35 cellular contexts compared by ENCODE assay signal in the genomic region with DNA sequence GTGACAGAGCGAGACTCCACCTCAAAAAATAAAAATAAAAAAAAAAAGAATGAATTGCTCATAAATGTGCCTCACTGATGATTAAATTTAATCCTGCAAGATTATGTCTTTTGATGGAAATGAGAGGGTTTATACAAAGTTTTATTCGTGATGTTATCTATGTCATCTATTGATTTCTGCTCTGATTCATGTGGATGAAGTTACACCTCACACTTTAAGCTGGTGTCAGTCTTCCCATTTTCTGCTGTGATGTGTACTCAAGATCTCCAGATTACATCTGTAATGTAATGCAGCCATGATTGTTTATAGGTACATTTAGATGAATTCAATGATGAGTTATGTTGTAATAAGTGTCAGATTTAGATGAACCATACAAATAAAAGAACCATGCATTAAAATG. TPM values are rescaled to one million over a fixed set of nuclear protein-coding genes. Genes with fewer than 3 reads are reported as not detected.
"Had no signal": no experiment of that assay in that cellular context is flagged by ENCODE, and none has a peak within 500 bp of the region (broad histone marks: within the 10 kb centered on the region; RNA-seq: fewer than 3 reads in every experiment).

No MANE protein-coding gene starts in this region.

- H3K36me3 ChIP-seq: adrenal gland, ascending aorta, brain microvascular endothelial cell, breast epithelium, cardiac muscle cell, colonic mucosa had no signal

- H3K27me3 ChIP-seq: adrenal gland, ascending aorta, body of pancreas, brain microvascular endothelial cell, breast epithelium, cardiac muscle cell, colonic mucosa had no signal

- H3K27ac ChIP-seq: adrenal gland, ascending aorta, body of pancreas, brain microvascular endothelial cell, breast epithelium, cardiac muscle cell, colonic mucosa had no signal

- H3K4me3 ChIP-seq: adrenal gland, ascending aorta, body of pancreas, breast epithelium, cardiac muscle cell, colonic mucosa had no signal

- H3K4me1 ChIP-seq: adrenal gland, ascending aorta, body of pancreas, breast epithelium, colonic mucosa had no signal

- DNase-seq: activated effector memory CD4-positive, alpha-beta T cell treated with anti-CD3 and anti-CD28 coated beads, Interleukin-2, amount 50 U/mL, for 16 hours; activated effector memory CD4-positive, alpha-beta T cell treated with Interleukin-2 at 50 U/mL for 16 hours; activated gamma-delta T cell; activated gamma-delta T cell treated with Interleukin-2 at 50 U/mL for 16 hours; activated naive CD4-positive, alpha-beta T cell; activated naive CD4-positive, alpha-beta T cell treated with anti-CD3 and anti-CD28 coated beads for 36 hours; activated naive CD4-positive, alpha-beta T cell treated with anti-CD3 and anti-CD28 coated beads, Interleukin-2, amount 10 ng/mL, durations not matched to agents 7 days and 5 days; activated naive CD4-positive, alpha-beta T cell treated with anti-CD3 and anti-CD28 coated beads, Interleukin-2, amount 50 U/mL, for 16 hours; activated naive CD4-positive, alpha-beta T cell treated with Interleukin-2 at 50 U/mL for 16 hours; activated naive CD8-positive, alpha-beta T cell treated with anti-CD3 and anti-CD28 coated beads for 36 hours; activated naive CD8-positive, alpha-beta T cell treated with anti-CD3 and anti-CD28 coated beads, Interleukin-2, amount 10 ng/mL, durations not matched to agents 7 days and 5 days; activated naive CD8-positive, alpha-beta T cell treated with anti-CD3 and anti-CD28 coated beads, Interleukin-2, amount 50 U/mL, for 24 hours; activated T-cell treated with anti-CD3 and anti-CD28 coated beads, Interleukin-2, amount 50 U/mL, for 48 hours; activated T-cell treated with anti-CD3 and anti-CD28 coated beads, Interleukin-2, amount 50 U/mL, for 72 hours; adrenal gland; amniotic stem cell; amygdala; anterior cingulate cortex; aorta; body of pancreas; brain microvascular endothelial cell; caudate nucleus; central memory CD4-positive, alpha-beta T cell; cerebellar nuclear complex; colonic mucosa had no signal

- H3K9me3 ChIP-seq: adrenal gland, ascending aorta, body of pancreas, colonic mucosa had no signal

- ATAC-seq: activated naive CD4-positive, alpha-beta T cell treated with anti-CD3 and anti-CD28 coated beads, Interleukin-2, amount 50 U/mL, for 72 hours; activated naive CD8-positive, alpha-beta T cell treated with anti-CD3 and anti-CD28 coated beads, Interleukin-2, amount 50 U/mL, for 24 hours; activated T-cell treated with anti-CD3 and anti-CD28 coated beads, Interleukin-2, amount 50 U/mL, for 72 hours; activated T-helper 17 cell treated with anti-CD3 and anti-CD28 coated beads, Interleukin-2, amount 50 U/mL, for 72 hours; body of pancreas had no signal

RNA-seq across cellular contexts. Expression of a gene that starts 34.2 kb away (rescaled TPM):
- total RNA-seq: activated naive CD4-positive, alpha-beta T cell treated with anti-CD3 and anti-CD28 coated beads for 36 hours; activated naive CD4-positive, alpha-beta T cell treated with anti-CD3 and anti-CD28 coated beads, Interleukin-2, amount 50 U/mL, for 72 hours; activated naive CD8-positive, alpha-beta T cell treated with anti-CD3 and anti-CD28 coated beads for 36 hours; activated naive CD8-positive, alpha-beta T cell treated with anti-CD3 and anti-CD28 coated beads, Interleukin-2, amount 10 ng/mL, durations not matched to agents 7 days and 5 days; activated T-cell treated with anti-CD3 and anti-CD28 coated beads, Interleukin-2, amount 50 U/mL, for 72 hours; activated T-helper 1 cell treated with anti-CD3 and anti-CD28 coated beads, Interleukin-12 subunit alpha, Interleukin-12 subunit beta, Interleukin-2, Interleukin-4 antibody, amounts not matched to agents 30 ng/mL and 10 ng/mL and 1 ng/mL, durations not matched to agents 14 hours and 24 hours and 36 hours; activated T-helper 17 cell treated with anti-CD3 and anti-CD28 coated beads, Interleukin-2, amount 50 U/mL, for 72 hours; activated T-helper 2 cell treated with anti-CD3 and anti-CD28 coated beads, Interferon-gamma antibody, Interleukin-2, Interleukin-4, amounts not matched to agents 10 μg/mL and 5 μg/mL and 100 μg/mL, durations not matched to agents 14 hours and 24 hours and 36 hours; aorta; ascending aorta; body of pancreas; breast epithelium; bronchial epithelial cell; cardiac muscle cell; cardiac septum; chondrocyte; colonic mucosa had no signal
